ENCODE assay signal across 9 cellular contexts in the genomic region with DNA sequence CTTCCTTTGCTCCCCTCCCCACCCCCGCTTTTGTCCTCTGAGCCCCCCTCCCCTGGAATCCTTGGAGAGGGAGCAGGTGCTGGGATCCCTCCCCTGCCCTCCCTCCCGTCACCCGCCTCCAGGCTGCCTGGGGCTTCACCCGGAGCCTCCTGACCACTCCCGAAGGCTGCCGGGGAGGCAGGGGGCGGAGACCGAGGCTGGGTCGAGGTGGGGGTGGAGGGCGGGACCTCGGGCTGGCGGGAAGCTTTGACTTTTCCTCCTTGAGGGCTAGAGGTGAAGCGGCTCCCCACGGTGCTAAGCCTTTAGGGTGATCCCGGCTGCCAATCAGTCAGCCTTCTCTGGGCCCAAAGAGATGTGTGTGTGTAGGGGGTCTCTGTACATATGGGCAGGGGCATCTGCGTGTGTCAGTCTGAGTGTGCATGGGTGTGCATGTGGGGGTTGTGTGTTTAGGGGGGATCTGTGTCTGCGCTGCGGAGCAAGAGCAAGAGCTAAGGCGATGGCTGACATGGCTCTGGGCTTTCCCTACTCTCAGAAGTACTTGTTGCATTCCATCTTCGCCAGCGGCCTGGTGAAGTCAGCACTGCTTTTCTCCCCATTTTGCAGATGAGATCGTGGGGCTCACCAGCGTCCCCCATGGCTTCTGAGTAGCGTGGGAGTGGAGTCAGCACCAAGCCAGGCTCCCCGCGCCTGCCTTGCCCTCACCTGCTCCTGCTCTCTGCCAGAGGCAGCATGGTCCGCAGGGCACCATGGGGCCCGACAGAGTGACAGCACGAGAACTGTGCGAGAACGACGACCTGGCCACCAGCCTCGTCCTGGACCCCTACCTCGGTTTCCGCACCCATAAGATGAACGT. TPM values are rescaled to one million over a fixed set of nuclear protein-coding genes. Genes with fewer than 3 reads are reported as not detected.
DNase-seq lines count a peak whose midpoint lies in the region; ATAC-seq and TF ChIP-seq lines count a peak whose summit lies in the region.
"Had no signal": no experiment of that assay in that cellular context is flagged by ENCODE, and none has a peak within 500 bp of the region (broad histone marks: within the 10 kb centered on the region; RNA-seq: fewer than 3 reads in every experiment).

No MANE protein-coding gene starts in this region.

- TF ChIP-seq CTCF in stomach (IDR thresholded peaks at IDR 0.05), result no peak

- H3K27me3 Mint-ChIP-seq in naive thymus-derived CD8-positive, alpha-beta T cell, result peaks cover 0 to 14% (median 0%) of the 10 kb centered on the region in 5 donors

- DNase-seq in 8988T, result peak; percentile 84
- DNase-seq in GM19240 (ENCODE audit: insufficient read length, low spot score), result peak; percentile 93
- peak; percentile 60 for DNase-seq in NCI-H526 treated with DMSO at 0.1 percent for 48 hours (lab: John Stamatoyannopoulos, UW)
- peak; percentile 79 for DNase-seq in activated CD8-positive, alpha-beta memory T cell treated with anti-CD3 and anti-CD28 coated beads for 24 hours
- DNase-seq in erythroblast (lab: John Stamatoyannopoulos, UW), result peak; percentile 75 to 84
- DNase-seq in naive thymus-derived CD8-positive, alpha-beta T cell, result peak in 7 of 10 donors; percentile 16 to 51 (median 25)
- peak; percentile 77 for DNase-seq in stomach

- no peak for TF ChIP-seq POLR2A in erythroblast (IDR thresholded peaks at IDR 0.05; ENCODE audit: low read length)
- no peak for TF ChIP-seq POLR2A in stomach (IDR thresholded peaks at IDR 0.05)

- H3K9me3 ChIP-seq in stomach, result no peaks in the 10 kb centered on the region
- H3K9me3 ChIP-seq: neutrophil had no signal

- peaks cover 17 to 46% (median 42%) of the 10 kb centered on the region in 4 donors for H3K4me1 ChIP-seq in stomach

- peaks cover 14 to 42% (median 23%) of the 10 kb centered on the region in 4 donors for H3K4me1 Mint-ChIP-seq in naive thymus-derived CD8-positive, alpha-beta T cell

- peak overlapping the region in 9 of 10 donors; percentile 29 to 99 (median 89) for H3K27ac Mint-ChIP-seq in naive thymus-derived CD8-positive, alpha-beta T cell

- peaks cover 13 to 41% (median 28%) of the 10 kb centered on the region in 4 donors for H3K36me3 ChIP-seq in stomach

- H3K4me3 Mint-ChIP-seq in naive thymus-derived CD8-positive, alpha-beta T cell, result peak overlapping the region; percentile 76 to 88 (median 84)

- no peaks in the 10 kb centered on the region for H3K9me3 Mint-ChIP-seq in naive thymus-derived CD8-positive, alpha-beta T cell

- peak overlapping the region in 4 of 5 donors; percentile 95 to 97 (median 96) for H3K27ac ChIP-seq in stomach
- H3K27ac ChIP-seq: neutrophil had no signal

- intact Hi-C loops in stomach (cut with DNase I; ENCODE audit: low total_unique reads), result no loop called here

- H3K36me3 Mint-ChIP-seq in naive thymus-derived CD8-positive, alpha-beta T cell, result peaks cover 0 to 16% (median 9%) of the 10 kb centered on the region in 3 donors

- H3K4me3 ChIP-seq in stomach, result peak overlapping the region; percentile 65 to 89 (median 78)

- H3K27me3 ChIP-seq in stomach, result no peaks in the 10 kb centered on the region

- POLR2A ChIA-PET in naive thymus-derived CD8-positive, alpha-beta T cell (lab: Charles Lee), result interaction anchor here (0.7 to 1.7 kb wide), 3 partner anchors 9 to 87 kb away, joined by 3 to 5 read pairs (median 4); partner anchors contain the start of gene TMEM238

- WGBS in stomach, 5 donors, result 50 to 59% (median 50%) methylated on average over 27 to 36 of the region's 36 CpGs

- ATAC-seq in naive thymus-derived CD8-positive, alpha-beta T cell, result no peak
- ATAC-seq in HG02759 (IDR thresholded peaks at IDR 0.05; ENCODE audit: unreplicated experiment), result no peak

- no peak for TF ChIP-seq EP300 in stomach (IDR thresholded peaks at IDR 0.05)

RNA-seq across cellular contexts. Expression of gene KMT5C, which starts 1.7 kb away (rescaled TPM):
- 10 to 100 TPM; 19.2 to 21.8 TPM for total RNA-seq in naive thymus-derived CD8-positive, alpha-beta T cell
- 1 to 10 TPM; 1.7 to 2.5 (median 2.1) TPM for polyA plus RNA-seq in naive thymus-derived CD8-positive, alpha-beta T cell
- total RNA-seq in stomach, result 100 to 1,000 TPM in 2 of 5 donors, 10 to 100 TPM in 2, 1 to 10 TPM in 1; 4.1 to 122 (median 27.7) TPM
- 1 to 10 TPM; 2.7 to 7.4 (median 5.5) TPM for polyA plus RNA-seq in stomach

RNA-seq across cellular contexts. Expression of gene COX6B2, which starts 13.1 kb away (rescaled TPM):
- total RNA-seq in naive thymus-derived CD8-positive, alpha-beta T cell, result not detected
- not detected for polyA plus RNA-seq in naive thymus-derived CD8-positive, alpha-beta T cell
- total RNA-seq in stomach, result 10 to 100 TPM in 1 of 5 donors, not detected in 4; 18.2 TPM
- under 1 TPM in 2 of 3 donors, not detected in 1; 0.19 to 0.93 TPM for polyA plus RNA-seq in stomach

RNA-seq across cellular contexts. Expression of gene TMEM150B, which starts 16.3 kb away (rescaled TPM):
- not detected for total RNA-seq in naive thymus-derived CD8-positive, alpha-beta T cell
- not detected for polyA plus RNA-seq in naive thymus-derived CD8-positive, alpha-beta T cell
- total RNA-seq in stomach, result 10 to 100 TPM in 1 of 5 donors, 1 to 10 TPM in 2, not detected in 2; 1.3 to 15.8 (median 3.3) TPM
- polyA plus RNA-seq in stomach, result under 1 TPM; 0.18 to 0.92 (median 0.87) TPM

RNA-seq across cellular contexts. Expression of gene GARIN5B, which starts 21.6 kb away (rescaled TPM):
- total RNA-seq in naive thymus-derived CD8-positive, alpha-beta T cell, result not detected
- polyA plus RNA-seq in naive thymus-derived CD8-positive, alpha-beta T cell, result not detected
- not detected for total RNA-seq in stomach
- not detected for polyA plus RNA-seq in stomach

RNA-seq across cellular contexts. Expression of gene IL11, which starts 28.8 kb away (rescaled TPM):
- total RNA-seq in naive thymus-derived CD8-positive, alpha-beta T cell, result under 1 TPM in 1 of 2 experiments, not detected in 1; 0.21 TPM
- not detected for polyA plus RNA-seq in naive thymus-derived CD8-positive, alpha-beta T cell
- total RNA-seq in stomach, result 1 to 10 TPM in 2 of 5 donors, not detected in 3; 1.3 TPM
- polyA plus RNA-seq in stomach, result 10 to 100 TPM in 1 of 3 donors, 1 to 10 TPM in 2; 1.0 to 17.4 (median 1.4) TPM

Comparison
In these comparisons a context has a peak if more than half of its experiments do, and no peak if none do; other contexts are left out.
1. DNase-seq: peak in every context shown above with its lines; median percentile 93 in GM19240; 84 in 8988T; 80 in erythroblast; 79 in activated CD8-positive, alpha-beta memory T cell treated with anti-CD3 and anti-CD28 coated beads for 24 hours; 77 in stomach; 60 in NCI-H526 treated with DMSO at 0.1 percent for 48 hours; 25 in naive thymus-derived CD8-positive, alpha-beta T cell.